1 cellular context compared by ENCODE assay signal in the genomic region with DNA sequence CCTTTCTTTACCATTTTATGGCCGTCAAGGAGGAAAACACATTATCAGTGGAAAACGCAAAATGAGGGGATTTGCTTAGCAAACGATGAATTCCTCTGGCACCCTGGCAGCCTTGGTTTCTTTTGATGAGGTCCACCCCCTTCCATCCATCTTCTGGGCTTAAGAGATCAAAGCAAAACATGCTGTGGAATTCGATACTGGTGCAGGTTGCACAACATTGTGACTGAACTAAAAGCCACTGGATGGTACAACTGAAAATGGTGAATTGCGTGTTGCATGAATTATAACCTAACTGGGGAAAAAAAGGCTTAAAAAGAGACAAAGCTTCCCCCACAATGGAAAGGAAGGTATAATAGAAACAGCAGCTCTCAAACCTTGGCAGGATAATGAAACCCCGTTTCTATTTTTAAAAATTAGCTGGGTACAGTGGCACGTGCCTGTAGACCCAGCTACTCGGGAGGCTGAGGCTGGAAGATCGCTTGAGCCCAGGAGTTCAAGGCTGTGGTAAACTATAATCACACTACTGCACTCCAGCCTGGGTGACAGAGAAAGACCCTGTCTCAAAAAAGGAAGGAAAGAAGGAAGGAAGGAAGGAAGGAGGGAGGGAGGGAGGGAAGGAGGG.
TF ChIP-seq lines count a peak whose summit lies in the region.

No MANE protein-coding gene starts in this region.

TF ChIP-seq in HepG2, 621 proteins besides CTCF, POLR2A, EP300 and RAD21 (continues in another document):
- peak; percentile 88; the same call in 1 of the 2 replicates for TF ChIP-seq ZNF331 (CRISPR knock-in tag; IDR thresholded peaks at IDR 0.05)
- TF ChIP-seq, protein P1, sequence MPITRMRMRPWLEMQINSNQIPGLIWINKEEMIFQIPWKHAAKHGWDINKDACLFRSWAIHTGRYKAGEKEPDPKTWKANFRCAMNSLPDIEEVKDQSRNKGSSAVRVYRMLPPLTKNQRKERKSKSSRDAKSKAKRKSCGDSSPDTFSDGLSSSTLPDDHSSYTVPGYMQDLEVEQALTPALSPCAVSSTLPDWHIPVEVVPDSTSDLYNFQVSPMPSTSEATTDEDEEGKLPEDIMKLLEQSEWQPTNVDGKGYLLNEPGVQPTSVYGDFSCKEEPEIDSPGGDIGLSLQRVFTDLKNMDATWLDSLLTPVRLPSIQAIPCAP (CRISPR knock-in tag; IDR thresholded peaks at IDR 0.05; ENCODE audit: low read depth): no peak
- TF ChIP-seq, protein P2, sequence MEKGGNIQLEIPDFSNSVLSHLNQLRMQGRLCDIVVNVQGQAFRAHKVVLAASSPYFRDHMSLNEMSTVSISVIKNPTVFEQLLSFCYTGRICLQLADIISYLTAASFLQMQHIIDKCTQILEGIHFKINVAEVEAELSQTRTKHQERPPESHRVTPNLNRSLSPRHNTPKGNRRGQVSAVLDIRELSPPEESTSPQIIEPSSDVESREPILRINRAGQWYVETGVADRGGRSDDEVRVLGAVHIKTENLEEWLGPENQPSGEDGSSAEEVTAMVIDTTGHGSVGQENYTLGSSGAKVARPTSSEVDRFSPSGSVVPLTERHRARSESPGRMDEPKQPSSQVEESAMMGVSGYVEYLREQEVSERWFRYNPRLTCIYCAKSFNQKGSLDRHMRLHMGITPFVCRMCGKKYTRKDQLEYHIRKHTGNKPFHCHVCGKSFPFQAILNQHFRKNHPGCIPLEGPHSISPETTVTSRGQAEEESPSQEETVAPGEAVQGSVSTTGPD (CRISPR knock-in tag; IDR thresholded peaks at IDR 0.05): peak; percentile 87
- no peak for TF ChIP-seq HES4 (CRISPR knock-in tag; IDR thresholded peaks at IDR 0.05; ENCODE audit: borderline replicate concordance)
- peak; percentile 72; the same call in 1 of the 2 replicates for TF ChIP-seq ZMYM3 (CRISPR knock-in tag; IDR thresholded peaks at IDR 0.05)
- TF ChIP-seq YEATS4 (CRISPR knock-in tag; IDR thresholded peaks at IDR 0.05; ENCODE audit: borderline replicate concordance): peak; percentile 49; the same call in 1 of the 2 replicates
- TF ChIP-seq IRF2 (CRISPR knock-in tag; IDR thresholded peaks at IDR 0.05): peak; percentile 75
- peak; percentile 51 for TF ChIP-seq THAP11 (CRISPR knock-in tag; IDR thresholded peaks at IDR 0.05)
- TF ChIP-seq, protein P3, sequence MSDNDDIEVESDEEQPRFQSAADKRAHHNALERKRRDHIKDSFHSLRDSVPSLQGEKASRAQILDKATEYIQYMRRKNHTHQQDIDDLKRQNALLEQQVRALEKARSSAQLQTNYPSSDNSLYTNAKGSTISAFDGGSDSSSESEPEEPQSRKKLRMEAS (IDR thresholded peaks at IDR 0.05): peak; percentile 56
- no peak for TF ChIP-seq JUNB (CRISPR knock-in tag; IDR thresholded peaks at IDR 0.05; ENCODE audit: borderline replicate concordance)
- TF ChIP-seq ZNF792 (CRISPR knock-in tag; IDR thresholded peaks at IDR 0.05): 0 out of 2 replicates have a peak, but pooled peaks have one; percentile 40
- TF ChIP-seq, protein P4, sequence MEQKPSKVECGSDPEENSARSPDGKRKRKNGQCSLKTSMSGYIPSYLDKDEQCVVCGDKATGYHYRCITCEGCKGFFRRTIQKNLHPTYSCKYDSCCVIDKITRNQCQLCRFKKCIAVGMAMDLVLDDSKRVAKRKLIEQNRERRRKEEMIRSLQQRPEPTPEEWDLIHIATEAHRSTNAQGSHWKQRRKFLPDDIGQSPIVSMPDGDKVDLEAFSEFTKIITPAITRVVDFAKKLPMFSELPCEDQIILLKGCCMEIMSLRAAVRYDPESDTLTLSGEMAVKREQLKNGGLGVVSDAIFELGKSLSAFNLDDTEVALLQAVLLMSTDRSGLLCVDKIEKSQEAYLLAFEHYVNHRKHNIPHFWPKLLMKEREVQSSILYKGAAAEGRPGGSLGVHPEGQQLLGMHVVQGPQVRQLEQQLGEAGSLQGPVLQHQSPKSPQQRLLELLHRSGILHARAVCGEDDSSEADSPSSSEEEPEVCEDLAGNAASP (CRISPR knock-in tag; IDR thresholded peaks at IDR 0.05; ENCODE audit: borderline replicate concordance): peak; percentile 54; the same call in 1 of the 2 replicates
- TF ChIP-seq, protein P5, sequence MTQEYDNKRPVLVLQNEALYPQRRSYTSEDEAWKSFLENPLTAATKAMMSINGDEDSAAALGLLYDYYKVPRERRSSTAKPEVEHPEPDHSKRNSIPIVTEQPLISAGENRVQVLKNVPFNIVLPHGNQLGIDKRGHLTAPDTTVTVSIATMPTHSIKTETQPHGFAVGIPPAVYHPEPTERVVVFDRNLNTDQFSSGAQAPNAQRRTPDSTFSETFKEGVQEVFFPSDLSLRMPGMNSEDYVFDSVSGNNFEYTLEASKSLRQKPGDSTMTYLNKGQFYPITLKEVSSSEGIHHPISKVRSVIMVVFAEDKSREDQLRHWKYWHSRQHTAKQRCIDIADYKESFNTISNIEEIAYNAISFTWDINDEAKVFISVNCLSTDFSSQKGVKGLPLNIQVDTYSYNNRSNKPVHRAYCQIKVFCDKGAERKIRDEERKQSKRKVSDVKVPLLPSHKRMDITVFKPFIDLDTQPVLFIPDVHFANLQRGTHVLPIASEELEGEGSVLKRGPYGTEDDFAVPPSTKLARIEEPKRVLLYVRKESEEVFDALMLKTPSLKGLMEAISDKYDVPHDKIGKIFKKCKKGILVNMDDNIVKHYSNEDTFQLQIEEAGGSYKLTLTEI (CRISPR knock-in tag; conservative IDR thresholded peaks at IDR 0.05): no peak
- TF ChIP-seq CREB1 (IDR thresholded peaks at IDR 0.05): no peak
- peak; percentile 62 for TF ChIP-seq CREB1 (CRISPR knock-in tag; IDR thresholded peaks at IDR 0.05)
- TF ChIP-seq SOX5 (CRISPR knock-in tag; IDR thresholded peaks at IDR 0.05; ENCODE audit: borderline replicate concordance): peak; percentile 83
- TF ChIP-seq, protein P6, sequence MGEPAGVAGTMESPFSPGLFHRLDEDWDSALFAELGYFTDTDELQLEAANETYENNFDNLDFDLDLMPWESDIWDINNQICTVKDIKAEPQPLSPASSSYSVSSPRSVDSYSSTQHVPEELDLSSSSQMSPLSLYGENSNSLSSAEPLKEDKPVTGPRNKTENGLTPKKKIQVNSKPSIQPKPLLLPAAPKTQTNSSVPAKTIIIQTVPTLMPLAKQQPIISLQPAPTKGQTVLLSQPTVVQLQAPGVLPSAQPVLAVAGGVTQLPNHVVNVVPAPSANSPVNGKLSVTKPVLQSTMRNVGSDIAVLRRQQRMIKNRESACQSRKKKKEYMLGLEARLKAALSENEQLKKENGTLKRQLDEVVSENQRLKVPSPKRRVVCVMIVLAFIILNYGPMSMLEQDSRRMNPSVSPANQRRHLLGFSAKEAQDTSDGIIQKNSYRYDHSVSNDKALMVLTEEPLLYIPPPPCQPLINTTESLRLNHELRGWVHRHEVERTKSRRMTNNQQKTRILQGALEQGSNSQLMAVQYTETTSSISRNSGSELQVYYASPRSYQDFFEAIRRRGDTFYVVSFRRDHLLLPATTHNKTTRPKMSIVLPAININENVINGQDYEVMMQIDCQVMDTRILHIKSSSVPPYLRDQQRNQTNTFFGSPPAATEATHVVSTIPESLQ (CRISPR knock-in tag; conservative IDR thresholded peaks at IDR 0.05): no peak
- no peak for TF ChIP-seq ZNF510 (CRISPR knock-in tag; IDR thresholded peaks at IDR 0.05; ENCODE audit: low read depth)
- TF ChIP-seq, protein P7, sequence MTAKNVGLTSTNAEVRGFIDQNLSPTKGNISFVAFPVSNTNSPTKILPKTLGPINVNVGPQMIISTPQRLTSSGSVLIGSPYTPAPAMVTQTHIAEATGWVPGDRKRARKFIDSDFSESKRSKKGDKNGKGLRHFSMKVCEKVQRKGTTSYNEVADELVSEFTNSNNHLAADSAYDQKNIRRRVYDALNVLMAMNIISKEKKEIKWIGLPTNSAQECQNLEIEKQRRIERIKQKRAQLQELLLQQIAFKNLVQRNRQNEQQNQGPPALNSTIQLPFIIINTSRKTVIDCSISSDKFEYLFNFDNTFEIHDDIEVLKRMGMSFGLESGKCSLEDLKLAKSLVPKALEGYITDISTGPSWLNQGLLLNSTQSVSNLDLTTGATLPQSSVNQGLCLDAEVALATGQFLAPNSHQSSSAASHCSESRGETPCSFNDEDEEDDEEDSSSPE (CRISPR knock-in tag; IDR thresholded peaks at IDR 0.05): no peak
- peak; percentile 27; the same call in 1 of the 2 replicates for TF ChIP-seq ERF (CRISPR knock-in tag; IDR thresholded peaks at IDR 0.05)
- TF ChIP-seq KDM4B (CRISPR knock-in tag; IDR thresholded peaks at IDR 0.05): peak; percentile 34; the same call in 1 of the 2 replicates
- TF ChIP-seq ZNF101 (CRISPR knock-in tag; IDR thresholded peaks at IDR 0.05; ENCODE audit: borderline replicate concordance, low read depth): no peak
- no peak for TF ChIP-seq ZSCAN12 (CRISPR knock-in tag; IDR thresholded peaks at IDR 0.05)
- TF ChIP-seq GATA4 (IDR thresholded peaks at IDR 0.05; ENCODE audit: borderline replicate concordance, low read depth): peak; percentile 78; the same call in 1 of the 2 replicates
- TF ChIP-seq HMG20B (CRISPR knock-in tag; conservative IDR thresholded peaks at IDR 0.05): 0 out of 2 replicates have a peak, but pooled peaks have one; percentile 45
- TF ChIP-seq HIVEP1 (CRISPR knock-in tag; IDR thresholded peaks at IDR 0.05): no peak
- no peak for TF ChIP-seq ZNF160 (CRISPR knock-in tag; IDR thresholded peaks at IDR 0.05)
- TF ChIP-seq, protein P8, sequence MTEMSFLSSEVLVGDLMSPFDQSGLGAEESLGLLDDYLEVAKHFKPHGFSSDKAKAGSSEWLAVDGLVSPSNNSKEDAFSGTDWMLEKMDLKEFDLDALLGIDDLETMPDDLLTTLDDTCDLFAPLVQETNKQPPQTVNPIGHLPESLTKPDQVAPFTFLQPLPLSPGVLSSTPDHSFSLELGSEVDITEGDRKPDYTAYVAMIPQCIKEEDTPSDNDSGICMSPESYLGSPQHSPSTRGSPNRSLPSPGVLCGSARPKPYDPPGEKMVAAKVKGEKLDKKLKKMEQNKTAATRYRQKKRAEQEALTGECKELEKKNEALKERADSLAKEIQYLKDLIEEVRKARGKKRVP (CRISPR knock-in tag; IDR thresholded peaks at IDR 0.05): no peak
- TF ChIP-seq MAFG (CRISPR knock-in tag; IDR thresholded peaks at IDR 0.05): no peak
- 0 out of 4 replicates have a peak, but pooled peaks of 1 of the 2 experiments have one; percentile 19 for TF ChIP-seq NR2F1 (CRISPR knock-in tag; IDR thresholded peaks at IDR 0.05)
- no peak for TF ChIP-seq NR3C1 (CRISPR knock-in tag; IDR thresholded peaks at IDR 0.05)
- no peak for TF ChIP-seq ZFP37 (CRISPR knock-in tag; IDR thresholded peaks at IDR 0.05; ENCODE audit: borderline replicate concordance)
- peak; percentile 70 for TF ChIP-seq SAP130 (CRISPR knock-in tag; IDR thresholded peaks at IDR 0.05; ENCODE audit: low read depth)
- TF ChIP-seq FOXP1 (IDR thresholded peaks at IDR 0.05): no peak
- TF ChIP-seq FOXP1 (CRISPR knock-in tag; IDR thresholded peaks at IDR 0.05): peak; percentile 75; the same call in 1 of the 2 replicates
- TF ChIP-seq ZNF839 (CRISPR knock-in tag; IDR thresholded peaks at IDR 0.05; ENCODE audit: borderline replicate concordance): no peak
- TF ChIP-seq, protein P9, sequence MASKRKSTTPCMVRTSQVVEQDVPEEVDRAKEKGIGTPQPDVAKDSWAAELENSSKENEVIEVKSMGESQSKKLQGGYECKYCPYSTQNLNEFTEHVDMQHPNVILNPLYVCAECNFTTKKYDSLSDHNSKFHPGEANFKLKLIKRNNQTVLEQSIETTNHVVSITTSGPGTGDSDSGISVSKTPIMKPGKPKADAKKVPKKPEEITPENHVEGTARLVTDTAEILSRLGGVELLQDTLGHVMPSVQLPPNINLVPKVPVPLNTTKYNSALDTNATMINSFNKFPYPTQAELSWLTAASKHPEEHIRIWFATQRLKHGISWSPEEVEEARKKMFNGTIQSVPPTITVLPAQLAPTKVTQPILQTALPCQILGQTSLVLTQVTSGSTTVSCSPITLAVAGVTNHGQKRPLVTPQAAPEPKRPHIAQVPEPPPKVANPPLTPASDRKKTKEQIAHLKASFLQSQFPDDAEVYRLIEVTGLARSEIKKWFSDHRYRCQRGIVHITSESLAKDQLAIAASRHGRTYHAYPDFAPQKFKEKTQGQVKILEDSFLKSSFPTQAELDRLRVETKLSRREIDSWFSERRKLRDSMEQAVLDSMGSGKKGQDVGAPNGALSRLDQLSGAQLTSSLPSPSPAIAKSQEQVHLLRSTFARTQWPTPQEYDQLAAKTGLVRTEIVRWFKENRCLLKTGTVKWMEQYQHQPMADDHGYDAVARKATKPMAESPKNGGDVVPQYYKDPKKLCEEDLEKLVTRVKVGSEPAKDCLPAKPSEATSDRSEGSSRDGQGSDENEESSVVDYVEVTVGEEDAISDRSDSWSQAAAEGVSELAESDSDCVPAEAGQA (IDR thresholded peaks at IDR 0.05; ENCODE audit: low read depth): 0 out of 2 replicates have a peak, but pooled peaks have one; percentile 38
- TF ChIP-seq, protein P9 (CRISPR knock-in tag; IDR thresholded peaks at IDR 0.05; ENCODE audit: borderline replicate concordance): no peak
- no peak; the same call in 1 of the 2 replicates for TF ChIP-seq ZNF547 (CRISPR knock-in tag; IDR thresholded peaks at IDR 0.05)
- 0 out of 2 replicates have a peak, but pooled peaks have one; percentile 20 for TF ChIP-seq ZNF24 (IDR thresholded peaks at IDR 0.05)
- TF ChIP-seq ELF3 (CRISPR knock-in tag; IDR thresholded peaks at IDR 0.05): no peak; the same call in 1 of the 2 replicates
- TF ChIP-seq, protein P10, sequence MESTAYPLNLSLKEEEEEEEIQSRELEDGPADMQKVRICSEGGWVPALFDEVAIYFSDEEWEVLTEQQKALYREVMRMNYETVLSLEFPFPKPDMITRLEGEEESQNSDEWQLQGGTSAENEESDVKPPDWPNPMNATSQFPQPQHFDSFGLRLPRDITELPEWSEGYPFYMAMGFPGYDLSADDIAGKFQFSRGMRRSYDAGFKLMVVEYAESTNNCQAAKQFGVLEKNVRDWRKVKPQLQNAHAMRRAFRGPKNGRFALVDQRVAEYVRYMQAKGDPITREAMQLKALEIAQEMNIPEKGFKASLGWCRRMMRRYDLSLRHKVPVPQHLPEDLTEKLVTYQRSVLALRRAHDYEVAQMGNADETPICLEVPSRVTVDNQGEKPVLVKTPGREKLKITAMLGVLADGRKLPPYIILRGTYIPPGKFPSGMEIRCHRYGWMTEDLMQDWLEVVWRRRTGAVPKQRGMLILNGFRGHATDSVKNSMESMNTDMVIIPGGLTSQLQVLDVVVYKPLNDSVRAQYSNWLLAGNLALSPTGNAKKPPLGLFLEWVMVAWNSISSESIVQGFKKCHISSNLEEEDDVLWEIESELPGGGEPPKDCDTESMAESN (CRISPR knock-in tag; conservative IDR thresholded peaks at IDR 0.05): no peak
- no peak for TF ChIP-seq ZC3H4 (CRISPR knock-in tag; IDR thresholded peaks at IDR 0.05; ENCODE audit: borderline replicate concordance)
